ENCODE assay signal across 8 cellular contexts in the genomic region with DNA sequence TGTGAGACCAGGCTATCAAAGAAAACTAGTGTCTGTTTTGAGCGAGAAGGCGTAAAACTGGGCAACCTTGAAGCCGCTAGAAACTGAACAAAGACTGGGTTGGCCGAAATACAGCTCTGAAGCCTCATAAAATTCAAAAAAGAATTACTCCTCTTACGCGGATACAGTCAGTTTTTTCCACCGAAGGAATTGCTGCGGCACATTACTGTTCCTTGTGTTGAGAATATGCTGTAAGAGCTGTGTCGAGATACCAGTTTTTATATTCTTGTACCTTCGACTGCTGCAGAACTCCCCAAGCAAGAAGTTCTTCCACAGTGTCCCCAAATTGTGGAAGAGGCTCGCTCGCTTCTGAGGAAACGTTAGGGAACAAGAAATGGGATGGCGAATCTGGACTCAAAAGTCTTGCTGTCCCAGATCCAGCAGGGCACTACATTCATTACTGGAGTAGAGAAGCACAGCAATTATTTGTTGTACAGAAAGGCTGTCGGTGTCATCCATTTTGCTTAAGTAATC. TPM values are rescaled to one million over a fixed set of nuclear protein-coding genes. Genes with fewer than 3 reads are reported as not detected.
DNase-seq lines count a peak whose midpoint lies in the region; ATAC-seq and TF ChIP-seq lines count a peak whose summit lies in the region.

No MANE protein-coding gene starts in this region.

- no peak for TF ChIP-seq EP300 in esophagus muscularis mucosa (IDR thresholded peaks at IDR 0.05)

- no peaks in the 10 kb centered on the region for H3K9me3 ChIP-seq in esophagus muscularis mucosa

- intact Hi-C loops in esophagus muscularis mucosa (cut with DNase I): no loop called here

- peak overlapping the region; percentile 90 to 93 (median 92) for H3K27ac ChIP-seq in esophagus muscularis mucosa (replicated peaks in 1 of 4)

- H3K27me3 Mint-ChIP-seq in HFFc6 (ENCODE audit: insufficient read depth) (peaks cover 4% of the 10 kb centered on the region; the same call in 1 of the 2 replicates), osteocyte (ENCODE audit: unreplicated experiment) (no peaks in the 10 kb centered on the region)

- 20% methylated on average over 15 of the region's 15 CpGs for WGBS in esophagus muscularis mucosa

- peak overlapping the region; percentile 95 for H3K4me3 ChIP-seq in GM12864 (ENCODE audit: low read depth, low read length)
- peak overlapping the region; percentile 70 to 86 (median 76) for H3K4me3 ChIP-seq in esophagus muscularis mucosa

- no peak for ATAC-seq in GM21390 (IDR thresholded peaks at IDR 0.05; ENCODE audit: unreplicated experiment)

- H3K36me3 Mint-ChIP-seq in HFFc6 (ENCODE audit: low read depth): peaks cover 14% of the 10 kb centered on the region
- H3K36me3 Mint-ChIP-seq in osteocyte (ENCODE audit: unreplicated experiment): peaks cover 20% of the 10 kb centered on the region

- no peak for TF ChIP-seq CTCF in GM12864 (IDR thresholded peaks at IDR 0.05; ENCODE audit: low read depth, low read length, missing control alignments)
- no peak for TF ChIP-seq CTCF in HFFc6 (IDR thresholded peaks at IDR 0.05)
- TF ChIP-seq CTCF in esophagus muscularis mucosa (IDR thresholded peaks at IDR 0.05): no peak
- TF ChIP-seq CTCF in osteocyte (IDR thresholded peaks at IDR 0.05): no peak

- TF ChIP-seq POLR2A in esophagus muscularis mucosa (IDR thresholded peaks at IDR 0.05; ENCODE audit: low read depth): no peak

- H3K36me3 ChIP-seq in esophagus muscularis mucosa: peaks cover 8 to 21% (median 14%) of the 10 kb centered on the region in 4 donors

- in situ Hi-C loops in SK-MEL-5 (cut with HindIII; ENCODE audit: low pct_unique_long_range_greater_than_20kb, low sequenced_read_pairs): no loop called here

- no peaks in the 10 kb centered on the region for H3K27me3 ChIP-seq in esophagus muscularis mucosa

- H3K4me1 Mint-ChIP-seq in HFFc6 (ENCODE audit: low read depth) (peaks cover 34% of the 10 kb centered on the region), osteocyte (ENCODE audit: unreplicated experiment) (peaks cover 31% of the 10 kb centered on the region)

- H3K4me3 Mint-ChIP-seq in HFFc6: peak overlapping the region; percentile 99
- H3K4me3 Mint-ChIP-seq in osteocyte (ENCODE audit: unreplicated experiment): peak overlapping the region; percentile 97

- peaks cover 15 to 38% (median 32%) of the 10 kb centered on the region in 4 donors for H3K4me1 ChIP-seq in esophagus muscularis mucosa

- H3K27ac Mint-ChIP-seq in HFFc6 (peak overlapping the region; percentile 98), osteocyte (ENCODE audit: unreplicated experiment) (peak overlapping the region; percentile 98)

- no peaks in the 10 kb centered on the region for H3K9me3 Mint-ChIP-seq in HFFc6
- no peaks in the 10 kb centered on the region for H3K9me3 Mint-ChIP-seq in osteocyte (ENCODE audit: unreplicated experiment)

- DNase-seq in GM12864 (ENCODE audit: low read depth) (no peak), HFFc6 (no peak), SK-MEL-5 (ENCODE audit: low read depth, low spot score) (peak; percentile 15), esophagus muscularis mucosa (ENCODE audit: extremely low spot score) (no peak), osteocyte (ENCODE audit: extremely low spot score, unreplicated experiment) (no peak), MV-4-11 (lab: John Stamatoyannopoulos, UW) (no peak), NCI-H524 treated with DMSO at 0.1 percent for 48 hours (lab: John Stamatoyannopoulos, UW) (no peak)

RNA-seq across cellular contexts. Expression of a gene that starts 0.5 kb away (rescaled TPM):
- 100 to 1,000 TPM; 473 to 536 (median 489) TPM for total RNA-seq in HFFc6 (2021; fragmentation: NEBNext Ultra II Directional; extraction: Animal tissue kit (Norgen Biotek cat#: 25700))
- total RNA-seq in SK-MEL-5 (2014; rRNA removed; shearing (Covaris generic)): 271 and 303 TPM in 2 replicates
- polyA plus RNA-seq in SK-MEL-5 (2015; cell fraction: cytosol; rRNA removed): 167 and 292 TPM in 2 replicates
- 62.0 and 144 TPM in 2 replicates for polyA plus RNA-seq in SK-MEL-5 (2015; cell fraction: nucleus; rRNA removed)
- total RNA-seq in esophagus muscularis mucosa (100 to 1,000 TPM; 126 to 480 (median 300) TPM), osteocyte (253 and 267 TPM in 2 replicates)

RNA-seq across cellular contexts. Expression of a gene that starts 38.3 kb away (rescaled TPM):
- total RNA-seq in HFFc6 (2021; fragmentation: NEBNext Ultra II Directional; extraction: Animal tissue kit (Norgen Biotek cat#: 25700)): 100 to 1,000 TPM; 205 to 304 (median 227) TPM
- 0.29 and 1.1 TPM in 2 replicates for total RNA-seq in SK-MEL-5 (2014; rRNA removed; shearing (Covaris generic))
- polyA plus RNA-seq in SK-MEL-5 (2015; cell fraction: cytosol; rRNA removed): 0.36 and 0.89 TPM in 2 replicates
- polyA plus RNA-seq in SK-MEL-5 (2015; cell fraction: nucleus; rRNA removed): 1.0 and 2.4 TPM in 2 replicates
- total RNA-seq in esophagus muscularis mucosa (100 to 1,000 TPM; 309 to 477 (median 376) TPM), osteocyte (2,335 and 2,423 TPM in 2 replicates)

RNA-seq across cellular contexts. Expression of a gene that starts 40.5 kb away (rescaled TPM):
- 100 to 1,000 TPM; 154 to 232 (median 192) TPM for total RNA-seq in HFFc6 (2021; fragmentation: NEBNext Ultra II Directional; extraction: Animal tissue kit (Norgen Biotek cat#: 25700))
- total RNA-seq in SK-MEL-5 (2014; rRNA removed; shearing (Covaris generic)): 58.0 and 62.1 TPM in 2 replicates
- 44.0 and 56.6 TPM in 2 replicates for polyA plus RNA-seq in SK-MEL-5 (2015; cell fraction: cytosol; rRNA removed)
- 41.9 and 46.7 TPM in 2 replicates for polyA plus RNA-seq in SK-MEL-5 (2015; cell fraction: nucleus; rRNA removed)
- total RNA-seq in esophagus muscularis mucosa (100 to 1,000 TPM in 1 of 4 donors, 10 to 100 TPM in 3; 87.6 to 102 (median 91.9) TPM), osteocyte (112 and 127 TPM in 2 replicates)

Comparison
In these comparisons a context has a peak if more than half of its experiments do, and no peak if none do; other contexts are left out.
1. RNA of a gene that starts 38.3 kb away (total RNA-seq): 2,335 to 2,423 TPM in osteocyte, 309 to 477 TPM in esophagus muscularis mucosa and 205 to 304 TPM in HFFc6; 0.29 to 1.1 TPM in SK-MEL-5; every median in the first group is over 10 times any median in the second.